ENCODE assay signal across 17 cellular contexts in the genomic region with DNA sequence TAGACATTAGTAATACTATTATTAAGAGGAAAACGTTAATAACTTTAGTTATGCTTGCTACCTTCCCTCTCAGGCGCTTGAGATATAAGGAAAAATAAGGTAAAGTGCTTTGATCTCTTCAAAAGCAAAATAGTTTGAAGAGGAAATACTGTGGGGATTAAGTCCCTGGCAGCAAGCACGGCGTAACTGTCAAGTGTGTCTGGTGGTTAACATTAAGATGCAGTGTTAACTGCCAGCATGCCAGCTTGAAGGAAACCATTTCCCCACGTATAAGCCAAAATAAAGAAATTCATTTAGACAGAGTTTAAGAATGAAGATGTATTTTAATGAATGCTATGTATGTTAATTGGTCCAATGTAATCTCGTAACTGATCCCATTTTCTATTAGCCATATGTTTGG.
"Had no signal": no experiment of that assay in that cellular context is flagged by ENCODE, and none has a peak within 500 bp of the region (broad histone marks: within the 10 kb centered on the region; RNA-seq: fewer than 3 reads in every experiment).

No MANE protein-coding gene starts in this region.

- H3K9me3 Mint-ChIP-seq: activated CD8-positive, alpha-beta T cell treated with anti-CD3 and anti-CD28 coated beads for 36 hours; activated naive CD4-positive, alpha-beta T cell treated with anti-CD3 and anti-CD28 coated beads, Interleukin-2, amount 50 U/mL, for 72 hours; neural crest cell had no signal

- H3K36me3 Mint-ChIP-seq: activated naive CD4-positive, alpha-beta T cell treated with anti-CD3 and anti-CD28 coated beads, Interleukin-2, amount 50 U/mL, for 72 hours had no signal

- ATAC-seq: activated CD8-positive, alpha-beta T cell treated with anti-CD3 and anti-CD28 coated beads for 36 hours; activated naive CD4-positive, alpha-beta T cell treated with anti-CD3 and anti-CD28 coated beads, Interleukin-2, amount 50 U/mL, for 72 hours; T-helper 17 cell had no signal

- H3K27ac ChIP-seq: coronary artery, stomach, thoracic aorta had no signal

- H3K36me3 ChIP-seq: sigmoid colon, stomach, thoracic aorta had no signal

- H3K4me3 Mint-ChIP-seq: activated CD8-positive, alpha-beta T cell treated with anti-CD3 and anti-CD28 coated beads for 36 hours; neural crest cell; T-helper 17 cell had no signal

- H3K9me3 ChIP-seq: sigmoid colon, stomach, thoracic aorta had no signal

- H3K4me3 ChIP-seq: coronary artery, sigmoid colon, stomach, thoracic aorta had no signal

- DNase-seq: activated CD4-positive, alpha-beta T cell treated with anti-CD3 and anti-CD28 coated beads for 4 hours; activated CD8-positive, alpha-beta T cell treated with anti-CD3 and anti-CD28 coated beads for 36 hours; activated effector memory CD4-positive, alpha-beta T cell treated with anti-CD3 and anti-CD28 coated beads, Interleukin-2, amount 50 U/mL, for 16 hours; activated T-cell treated with anti-CD3 and anti-CD28 coated beads, Interleukin-2, amount 50 U/mL, for 48 hours; central memory CD4-positive, alpha-beta T cell; foreskin fibroblast; glutamatergic neuron; kidney glomerular epithelial cell; mesendoderm; sigmoid colon; stimulated activated CD4-positive, alpha-beta T cell treated with anti-CD3 and anti-CD28 coated beads, Interleukin-2, amount 100 ng/mL, for 24 hours; stomach; T-helper 17 cell had no signal

- H3K27me3 Mint-ChIP-seq: T-helper 17 cell had no signal

- H3K27ac Mint-ChIP-seq: activated CD8-positive, alpha-beta T cell treated with anti-CD3 and anti-CD28 coated beads for 36 hours; activated naive CD4-positive, alpha-beta T cell treated with anti-CD3 and anti-CD28 coated beads, Interleukin-2, amount 50 U/mL, for 72 hours; T-helper 17 cell had no signal
